In genomic region chr13:38570706-38571105, GRCh38 we compare ENCODE assay signal across 19 cellular contexts.
DNase-seq lines count a peak whose midpoint lies in the region; ATAC-seq and TF ChIP-seq lines count a peak whose summit lies in the region.
"Had no signal": no experiment of that assay in that cellular context is flagged by ENCODE, and none has a peak within 500 bp of the region (broad histone marks: within the 10 kb centered on the region; RNA-seq: fewer than 3 reads in every experiment).

No MANE protein-coding gene starts in this region.

- peak; percentile 38 for ATAC-seq in foreskin keratinocyte
- no peak for ATAC-seq in HG02610 (IDR thresholded peaks at IDR 0.05; ENCODE audit: unreplicated experiment)
- ATAC-seq: CD8-positive, alpha-beta T cell; GM23338 had no signal

- no peak for TF ChIP-seq POLR2A in prostate gland (IDR thresholded peaks at IDR 0.05)

- H3K9me3 ChIP-seq in prostate gland: no peaks in the 10 kb centered on the region
- H3K9me3 ChIP-seq: BLaER1, Caco-2 had no signal

- TF ChIP-seq CTCF in epithelial cell of esophagus (IDR thresholded peaks at IDR 0.05; ENCODE audit: insufficient read depth, low read depth, low read length, missing control alignments): no peak
- TF ChIP-seq CTCF in foreskin keratinocyte (conservative IDR thresholded peaks at IDR 0.05): no peak
- TF ChIP-seq CTCF in prostate gland (IDR thresholded peaks at IDR 0.05): no peak

- H3K36me3 ChIP-seq in prostate gland: no peaks in the 10 kb centered on the region
- H3K36me3 ChIP-seq: BLaER1 had no signal

- H3K4me1 ChIP-seq in foreskin keratinocyte: no peaks in the 10 kb centered on the region
- H3K4me1 ChIP-seq in prostate gland (replicated peaks): no peaks in the 10 kb centered on the region
- H3K4me1 ChIP-seq: BLaER1, Caco-2 had no signal

- DNase-seq in NCI-H748 (lab: John Stamatoyannopoulos, UW; ENCODE audit: unreplicated experiment) (peak; percentile 16), NCI-H748 treated with DMSO at 0.1 percent for 48 hours (lab: John Stamatoyannopoulos, UW) (no peak), RKO (ENCODE audit: low spot score) (peak; percentile 1), epithelial cell of esophagus (ENCODE audit: low read depth) (peak; percentile 55), foreskin keratinocyte (peak; percentile 10 to 53), HPDE6-E6E7 (ENCODE audit: extremely low spot score) (no peak), prostate gland (ENCODE audit: low spot score) (no peak)
- DNase-seq: Caco-2; CD4-positive, CD25-positive, alpha-beta regulatory T cell; CD8-positive, alpha-beta T cell; DMS153; DND-41; H9; HFFc6 had no signal

- no peak overlapping the region for H3K27ac ChIP-seq in foreskin keratinocyte
- no peak overlapping the region for H3K27ac ChIP-seq in prostate gland
- H3K27ac ChIP-seq: 22Rv1, BLaER1, C4-2B had no signal

- H3K4me3 ChIP-seq in epithelial cell of esophagus (ENCODE audit: low read length) (no peak overlapping the region), prostate gland (no peak overlapping the region)
- H3K4me3 ChIP-seq: BLaER1, GM23338 had no signal

- 86% methylated on average over 1 of the region's 1 CpG for WGBS in prostate gland

- H3K27me3 ChIP-seq in foreskin keratinocyte (no peaks in the 10 kb centered on the region), prostate gland (replicated peaks; ENCODE audit: insufficient read depth) (no peaks in the 10 kb centered on the region)
- H3K27me3 ChIP-seq: BLaER1 had no signal

- intact Hi-C loops in prostate gland (cut with DNase I): no loop called here

Comparison
In these comparisons a context has a peak if more than half of its experiments do, and no peak if none do; other contexts are left out.
1. DNase-seq: peak in NCI-H748 (single experiment), RKO (single experiment), epithelial cell of esophagus (single experiment) and foreskin keratinocyte (2 of 2); none in NCI-H748 treated with DMSO at 0.1 percent for 48 hours (single experiment), HPDE6-E6E7 (single experiment) and prostate gland (single experiment).